Comparison of ENCODE assay signal across 8 cellular contexts in genomic region chr14:105313381-105314286, GRCh38. TPM values are rescaled to one million over a fixed set of nuclear protein-coding genes. Genes with fewer than 3 reads are reported as not detected.
DNase-seq lines count a peak whose midpoint lies in the region; ATAC-seq and TF ChIP-seq lines count a peak whose summit lies in the region.

No MANE protein-coding gene starts in this region.

- H3K36me3 ChIP-seq in ectodermal cell (ENCODE audit: control insufficient read depth, insufficient read depth, low read length), result no peaks in the 10 kb centered on the region
- no peaks in the 10 kb centered on the region for H3K36me3 ChIP-seq in vagina

- ATAC-seq in HG03097 (IDR thresholded peaks at IDR 0.05; ENCODE audit: low FRiP score, unreplicated experiment), result peak; percentile 5
- peak; percentile 35 for ATAC-seq in SK-N-SH treated with all-trans-retinoic acid at 6 μM for 48 hours

- H3K4me3 ChIP-seq in ectodermal cell (ENCODE audit: insufficient read depth, low read depth, low read length) (peak overlapping the region; percentile 56), mononuclear cell (ENCODE audit: low read length) (peak overlapping the region; percentile 38), vagina (peak overlapping the region; percentile 78 to 93)

- intact Hi-C loops in vagina (cut with DNase I), result no loop called here

- TF ChIP-seq CTCF in vagina (IDR thresholded peaks at IDR 0.05), result no peak

- 30% methylated on average over 48 of the region's 48 CpGs for WGBS in ectodermal cell, 2 experiments

- no peaks in the 10 kb centered on the region for H3K9me3 ChIP-seq in ectodermal cell (ENCODE audit: control insufficient read depth, low read length)
- no peaks in the 10 kb centered on the region for H3K9me3 ChIP-seq in mononuclear cell (ENCODE audit: low read depth, low read length)
- H3K9me3 ChIP-seq in vagina, result no peaks in the 10 kb centered on the region

- H3K27me3 ChIP-seq in ectodermal cell (ENCODE audit: control insufficient read depth, insufficient read depth, low read length, poor library complexity, severe bottlenecking) (peaks cover 28% of the 10 kb centered on the region), mononuclear cell (ENCODE audit: insufficient read depth, low read length) (no peaks in the 10 kb centered on the region), vagina (no peaks in the 10 kb centered on the region)

- no peak for TF ChIP-seq POLR2A in vagina (IDR thresholded peaks at IDR 0.05)

- H3K27ac ChIP-seq in ectodermal cell (ENCODE audit: insufficient read depth, low read depth, low read length, poor library complexity, severe bottlenecking) (no peak overlapping the region), vagina (peak overlapping the region; percentile 99)

- H3K4me1 ChIP-seq in ectodermal cell (ENCODE audit: control insufficient read depth, insufficient read depth, low read length), result peaks cover 12% of the 10 kb centered on the region
- peaks cover 30% of the 10 kb centered on the region for H3K4me1 ChIP-seq in mononuclear cell (ENCODE audit: insufficient read depth, low read length)
- H3K4me1 ChIP-seq in vagina, result peaks cover 42% of the 10 kb centered on the region

- DNase-seq in NCI-H82 (lab: John Stamatoyannopoulos, UW) (peak; percentile 54), NCI-H82 treated with DMSO at 0.1 percent for 48 hours (lab: John Stamatoyannopoulos, UW; ENCODE audit: unreplicated experiment) (no peak), vagina (ENCODE audit: extremely low spot score in 2 of 2) (no peak), COLO829 (ENCODE audit: low spot score) (no peak)

TF ChIP-seq in SK-N-SH treated with all-trans-retinoic acid at 6 μM for 48 hours, 23 proteins besides CTCF, POLR2A, EP300 and RAD21:
- TF ChIP-seq BACH2 (CRISPR knock-in tag; IDR thresholded peaks at IDR 0.05; ENCODE audit: borderline replicate concordance) (no peak), ZFP30 (CRISPR knock-in tag; IDR thresholded peaks at IDR 0.05) (no peak), TOX (CRISPR knock-in tag; IDR thresholded peaks at IDR 0.05; ENCODE audit: borderline replicate concordance) (no peak), PATZ1 (CRISPR knock-in tag; IDR thresholded peaks at IDR 0.05; ENCODE audit: borderline replicate concordance) (no peak), GLIS3 (CRISPR knock-in tag; IDR thresholded peaks at IDR 0.05) (no peak), OSR1 (CRISPR knock-in tag; IDR thresholded peaks at IDR 0.05) (no peak), ZNF8 (CRISPR knock-in tag; IDR thresholded peaks at IDR 0.05) (no peak), RARB (CRISPR knock-in tag; IDR thresholded peaks at IDR 0.05) (no peak), CSDC2 (CRISPR knock-in tag; IDR thresholded peaks at IDR 0.05) (no peak), ZFP3 (CRISPR knock-in tag; IDR thresholded peaks at IDR 0.05) (no peak), ESRRG (CRISPR knock-in tag; IDR thresholded peaks at IDR 0.05) (no peak)

RNA-seq across cellular contexts. Expression of gene PACS2, which starts 0.9 kb away (rescaled TPM):
- 42.9 TPM for polyA plus RNA-seq in ectodermal cell (2013, experiment 1 of 4)
- 43.2 TPM for polyA plus RNA-seq in ectodermal cell (2013, experiment 2 of 4)
- 39.9 TPM for polyA plus RNA-seq in ectodermal cell (2013, experiment 3 of 4)
- polyA plus RNA-seq in ectodermal cell (2013, experiment 4 of 4), result 38.0 TPM
- 27.0 TPM for total RNA-seq in mononuclear cell
- total RNA-seq in vagina, result 64.8 TPM

RNA-seq across cellular contexts. Expression of gene BRF1, which starts 12.8 kb away (rescaled TPM):
- 27.3 TPM for polyA plus RNA-seq in ectodermal cell (2013, experiment 1 of 4)
- polyA plus RNA-seq in ectodermal cell (2013, experiment 2 of 4), result 29.6 TPM
- 25.8 TPM for polyA plus RNA-seq in ectodermal cell (2013, experiment 3 of 4)
- polyA plus RNA-seq in ectodermal cell (2013, experiment 4 of 4), result 27.4 TPM
- total RNA-seq in mononuclear cell, result 39.7 TPM
- 64.6 TPM for total RNA-seq in vagina
